ENCODE assay signal across 17 cellular contexts in genomic region chr1:227774721-227775665, GRCh38. TPM values are rescaled to one million over a fixed set of nuclear protein-coding genes. Genes with fewer than 3 reads are reported as not detected.
DNase-seq lines count a peak whose midpoint lies in the region; ATAC-seq, FAIRE-seq and TF ChIP-seq lines count a peak whose summit lies in the region.
"Had no signal": no experiment of that assay in that cellular context is flagged by ENCODE, and none has a peak within 500 bp of the region (broad histone marks: within the 10 kb centered on the region; RNA-seq: fewer than 3 reads in every experiment).

No MANE protein-coding gene starts in this region.

- no peak overlapping the region for H3K27ac Mint-ChIP-seq in activated naive CD8-positive, alpha-beta T cell
- no peak overlapping the region for H3K27ac Mint-ChIP-seq in activated naive CD8-positive, alpha-beta T cell treated with anti-CD3 and anti-CD28 coated beads, Interleukin-2, amount 50 U/mL, for 24 hours

- H3K4me2 ChIP-seq in K562 (ENCODE audit: insufficient read depth, low read length): no peak overlapping the region

- ATAC-seq in activated naive CD8-positive, alpha-beta T cell treated with anti-CD3 and anti-CD28 coated beads, Interleukin-2, amount 50 U/mL, for 24 hours: no peak
- no peak for ATAC-seq in K562
- ATAC-seq: left colon had no signal

- intact Hi-C loops in K562 (cut with micrococcal nuclease): no loop called here

- H3K27me3 ChIP-seq in K562 (ENCODE audit: control insufficient read depth in 2 of 2, insufficient read depth in 2 of 2, low read length in 2 of 2): no peaks in the 10 kb centered on the region
- no peaks in the 10 kb centered on the region for H3K27me3 ChIP-seq in muscle layer of colon (ENCODE audit: control insufficient read depth in 1 of 2, insufficient read depth in 2 of 2, low read length in 2 of 2)
- H3K27me3 ChIP-seq in effector memory CD4-positive, alpha-beta T cell (replicated peaks; ENCODE audit: control insufficient read depth, insufficient read depth, low read length, poor library complexity, severe bottlenecking): no peaks in the 10 kb centered on the region
- H3K27me3 ChIP-seq: heart left ventricle had no signal

- CTCF ChIA-PET in K562 (lab: Yijun Ruan, JAX; ENCODE audit: low intra/inter-chr PET ratio): no interaction called here

- TF ChIP-seq POLR2A in K562 (conservative IDR thresholded peaks at IDR 0.05): no peak

- H3K4me3 Mint-ChIP-seq in activated naive CD8-positive, alpha-beta T cell: peak overlapping the region; percentile 48
- no peak overlapping the region for H3K4me3 Mint-ChIP-seq in activated naive CD8-positive, alpha-beta T cell treated with anti-CD3 and anti-CD28 coated beads, Interleukin-2, amount 50 U/mL, for 24 hours
- H3K4me3 Mint-ChIP-seq: neural crest cell had no signal

- H3K9ac ChIP-seq in K562 (ENCODE audit: insufficient read depth in 1 of 2, low read depth in 2 of 2, low read length in 2 of 2) (peak overlapping the region in 1 of 2 experiments; percentile 33; a peak in 1 of 4 replicates), muscle layer of colon (ENCODE audit: low read length) (no peak overlapping the region)

- TF ChIP-seq EP300 in K562 (IDR thresholded peaks at IDR 0.05; ENCODE audit: low read length): no peak

- H3K4me1 ChIP-seq in K562 (replicated peaks in 1 of 2; ENCODE audit: control insufficient read depth in 2 of 2, insufficient read depth in 2 of 2, low read length in 2 of 2): peaks cover 0 to 13% of the 10 kb centered on the region in 2 experiments; a peak in 1 of 5 replicates
- peaks cover 10% of the 10 kb centered on the region for H3K4me1 ChIP-seq in muscle layer of colon (ENCODE audit: insufficient read depth, low read length)
- H3K4me1 ChIP-seq in effector memory CD4-positive, alpha-beta T cell (ENCODE audit: control insufficient read depth, insufficient read depth, low read length, poor library complexity, severe bottlenecking): no peaks in the 10 kb centered on the region

- H3K27ac ChIP-seq in K562 (ENCODE audit: extremely low read depth, low read depth, low read length) (no peak overlapping the region), muscle layer of colon (ENCODE audit: low read depth, low read length) (peak overlapping the region; percentile 71), temporal lobe (ENCODE audit: low read depth, low read length) (peak overlapping the region; percentile 6)
- no peak overlapping the region for H3K27ac ChIP-seq in effector memory CD4-positive, alpha-beta T cell (ENCODE audit: insufficient read depth, low read length, poor library complexity, severe bottlenecking)

- H3K4me1 Mint-ChIP-seq in activated naive CD8-positive, alpha-beta T cell (ENCODE audit: low read depth): peaks cover 34% of the 10 kb centered on the region
- peaks cover 23% of the 10 kb centered on the region for H3K4me1 Mint-ChIP-seq in activated naive CD8-positive, alpha-beta T cell treated with anti-CD3 and anti-CD28 coated beads, Interleukin-2, amount 50 U/mL, for 24 hours

- H3K4me3 ChIP-seq in K562 (no peak overlapping the region), muscle layer of colon (ENCODE audit: low read depth in 1 of 2, low read length in 2 of 2) (peak overlapping the region in 1 of 2 donors; percentile 36)
- H3K4me3 ChIP-seq in effector memory CD4-positive, alpha-beta T cell (ENCODE audit: insufficient read depth, low read depth, low read length, poor library complexity, severe bottlenecking): no peak overlapping the region
- H3K4me3 ChIP-seq: heart left ventricle had no signal

- peaks cover 5% of the 10 kb centered on the region for H3K36me3 Mint-ChIP-seq in activated naive CD8-positive, alpha-beta T cell
- peaks cover 7% of the 10 kb centered on the region for H3K36me3 Mint-ChIP-seq in activated naive CD8-positive, alpha-beta T cell treated with anti-CD3 and anti-CD28 coated beads, Interleukin-2, amount 50 U/mL, for 24 hours (ENCODE audit: low read depth)

- DNase-seq in activated naive CD8-positive, alpha-beta T cell treated with anti-CD3 and anti-CD28 coated beads, Interleukin-2, amount 50 U/mL, for 24 hours: no peak
- DNase-seq in K562 (ENCODE audit: extremely low read depth in 1 of 4, low spot score in 3 of 4) (no peak), EL (no peak), NAMALWA (ENCODE audit: low spot score) (no peak)
- no peak for DNase-seq in effector memory CD4-positive, alpha-beta T cell
- DNase-seq: activated CD4-positive, alpha-beta T cell treated with anti-CD3 and anti-CD28 coated beads, Interleukin-2, amount 50 U/mL, for 48 hours; activated effector memory CD4-positive, alpha-beta T cell treated with Interleukin-2 at 50 U/mL for 16 hours; left colon; MM.1S; T1000 had no signal

- H3K9me3 ChIP-seq in K562 (replicated peaks; ENCODE audit: control insufficient read depth, insufficient read depth, low read depth, low read length) (no peaks in the 10 kb centered on the region), muscle layer of colon (ENCODE audit: low read length) (no peaks in the 10 kb centered on the region)
- H3K9me3 ChIP-seq in effector memory CD4-positive, alpha-beta T cell (ENCODE audit: control insufficient read depth, low read length): no peaks in the 10 kb centered on the region
- H3K9me3 ChIP-seq: heart left ventricle had no signal

- no peaks in the 10 kb centered on the region for H3K79me2 ChIP-seq in K562 (ENCODE audit: control insufficient read depth, insufficient read depth, low read length)

- TF ChIP-seq CTCF in K562 (IDR thresholded peaks at IDR 0.05 in 2 of 3, conservative IDR thresholded peaks at IDR 0.05 in 1 of 3; ENCODE audit: insufficient read depth in 2 of 3, low read depth in 1 of 3, low read length in 3 of 3): no peak

- in situ Hi-C loops in K562 (cut with MboI): no loop called here

- POLR2A ChIA-PET in K562 (lab: Yijun Ruan, JAX): interaction anchor here (0.6 to 1.9 kb wide), 3 partner anchors 12 to 177 kb away, joined by 3 to 4 read pairs (median 3); no protein-coding TSS in a partner anchor

- no peaks in the 10 kb centered on the region for H3K9me3 Mint-ChIP-seq in activated naive CD8-positive, alpha-beta T cell (ENCODE audit: low read depth)
- H3K9me3 Mint-ChIP-seq in activated naive CD8-positive, alpha-beta T cell treated with anti-CD3 and anti-CD28 coated beads, Interleukin-2, amount 50 U/mL, for 24 hours: no peaks in the 10 kb centered on the region
- H3K9me3 Mint-ChIP-seq: neural crest cell had no signal

- H3K36me3 ChIP-seq in K562 (ENCODE audit: control insufficient read depth, insufficient read depth, low read length) (peaks cover 20% of the 10 kb centered on the region; the same call in 2 of the 3 replicates), muscle layer of colon (ENCODE audit: insufficient read depth, low read length) (peaks cover 12% of the 10 kb centered on the region)
- H3K36me3 ChIP-seq in effector memory CD4-positive, alpha-beta T cell (ENCODE audit: control insufficient read depth, insufficient read depth, low read length): no peaks in the 10 kb centered on the region

- peaks cover 9% of the 10 kb centered on the region; the same call in 1 of the 2 replicates for H4K20me1 ChIP-seq in K562 (replicated peaks; ENCODE audit: control insufficient read depth, insufficient read depth, low read length)

- H3K9me1 ChIP-seq in K562 (ENCODE audit: control insufficient read depth, insufficient read depth, low read length): peaks cover 3% of the 10 kb centered on the region

- 90% methylated on average over 41 of the region's 44 CpGs for WGBS in K562 (ENCODE audit: insufficient coverage, low coverage, missing lambda C conversion rate)

- no peaks in the 10 kb centered on the region for H3K27me3 Mint-ChIP-seq in activated naive CD8-positive, alpha-beta T cell
- no peaks in the 10 kb centered on the region for H3K27me3 Mint-ChIP-seq in activated naive CD8-positive, alpha-beta T cell treated with anti-CD3 and anti-CD28 coated beads, Interleukin-2, amount 50 U/mL, for 24 hours

- no peak overlapping the region for H2AFZ ChIP-seq in K562 (ENCODE audit: low read depth, low read length)

- no peak for TF ChIP-seq RAD21 in K562 (CRISPR knock-in tag; conservative IDR thresholded peaks at IDR 0.05 in 1 of 2, IDR thresholded peaks at IDR 0.05 in 1 of 2)

- FAIRE-seq in K562 (lab: Jason Lieb, UNC): no peak
- FAIRE-seq: D721Med had no signal

- BruUV-seq in K562 (replicated peaks; lab: Mats Ljungman, UMichigan): no TSS peak

RNA-seq across cellular contexts. Expression of gene SNAP47, which starts 39.8 kb away (rescaled TPM):
- total RNA-seq in K562 (2011; cell fraction: chromatin; rRNA removed; ENCODE audit: low replicate concordance): 76.1 and 128 TPM in 2 replicates
- total RNA-seq in K562 (2011; cell fraction: nucleolus; rRNA removed): 57.5 and 65.0 TPM in 2 replicates
- total RNA-seq in K562 (2011; cell fraction: nucleoplasm; rRNA removed): 47.6 and 53.5 TPM in 2 replicates
- total RNA-seq in K562 (2014; rRNA removed) (40.9 and 49.6 TPM in 2 replicates), K562 (2014; rRNA removed; fragmentation: Illumina TruSeq; extraction: Trizol) (30.7 and 32.7 TPM in 2 replicates), K562 (2015; rRNA removed; fragmentation: Illumina TruSeq; extraction: Trizol) (32.5 and 33.2 TPM in 2 replicates), K562 (2021) (37.3 and 41.3 TPM in 2 replicates), temporal lobe (68.6 TPM)
- polyA plus RNA-seq in K562 (2011; rRNA removed) (32.1 and 36.8 TPM in 2 replicates), K562 (2014; fragmentation: Illumina TruSeq; extraction: Trizol) (32.6 and 36.8 TPM in 2 replicates), K562 (2014; fragmentation: Nextera tagmentation; extraction: Ambion mirVana) (1 to 10 TPM; 2.5 to 4.4 TPM), K562 (2014; rRNA removed) (24.9 and 33.0 TPM in 2 replicates)
- 38.5 and 42.9 TPM in 2 replicates for polyA plus RNA-seq in K562 (2011; cell fraction: cytosol; rRNA removed)
- polyA plus RNA-seq in K562 (2011; cell fraction: nucleus; rRNA removed): 32.8 and 52.6 TPM in 2 replicates
- 28.7 and 32.4 TPM in 2 replicates for polyA plus RNA-seq in K562 (2012)
- 33.3 and 35.8 TPM in 2 replicates for polyA minus RNA-seq in K562 (2011; rRNA and poly(A)+ RNA removed)
- 21.2 TPM in 2 replicates for polyA minus RNA-seq in K562 (2011; cell fraction: cytosol; rRNA and poly(A)+ RNA removed)
- 38.6 and 53.3 TPM in 2 replicates for polyA minus RNA-seq in K562 (2011; cell fraction: nucleus; rRNA and poly(A)+ RNA removed)

RNA-seq across cellular contexts. Expression of gene JMJD4, which starts 39.9 kb away (rescaled TPM):
- 49.8 and 198 TPM in 2 replicates for total RNA-seq in K562 (2011; cell fraction: chromatin; rRNA removed; ENCODE audit: low replicate concordance)
- 191 and 200 TPM in 2 replicates for total RNA-seq in K562 (2011; cell fraction: nucleolus; rRNA removed)
- 67.6 and 91.5 TPM in 2 replicates for total RNA-seq in K562 (2011; cell fraction: nucleoplasm; rRNA removed)
- 39.6 and 52.8 TPM in 2 replicates for total RNA-seq in K562 (2014; rRNA removed)
- 19.5 and 20.3 TPM in 2 replicates for total RNA-seq in K562 (2014; rRNA removed; fragmentation: Illumina TruSeq; extraction: Trizol)
- total RNA-seq in K562 (2015; rRNA removed; fragmentation: Illumina TruSeq; extraction: Trizol): 30.3 and 33.9 TPM in 2 replicates
- 41.7 and 42.6 TPM in 2 replicates for total RNA-seq in K562 (2021)
- polyA plus RNA-seq in K562 (2011; rRNA removed): 23.4 and 29.2 TPM in 2 replicates
- polyA plus RNA-seq in K562 (2011; cell fraction: cytosol; rRNA removed): 30.5 and 75.3 TPM in 2 replicates
- 80.7 and 138 TPM in 2 replicates for polyA plus RNA-seq in K562 (2011; cell fraction: nucleus; rRNA removed)
- 22.6 and 23.5 TPM in 2 replicates for polyA plus RNA-seq in K562 (2012)
- polyA plus RNA-seq in K562 (2014; fragmentation: Illumina TruSeq; extraction: Trizol): 22.0 and 26.6 TPM in 2 replicates
- polyA plus RNA-seq in K562 (2014; fragmentation: Nextera tagmentation; extraction: Ambion mirVana): 1 to 10 TPM; 1.4 to 3.0 TPM
- polyA plus RNA-seq in K562 (2014; rRNA removed): 31.7 and 34.7 TPM in 2 replicates
- 26.8 and 39.5 TPM in 2 replicates for polyA minus RNA-seq in K562 (2011; rRNA and poly(A)+ RNA removed)
- 16.2 and 28.8 TPM in 2 replicates for polyA minus RNA-seq in K562 (2011; cell fraction: cytosol; rRNA and poly(A)+ RNA removed)
- 148 and 159 TPM in 2 replicates for polyA minus RNA-seq in K562 (2011; cell fraction: nucleus; rRNA and poly(A)+ RNA removed)
- 10.3 TPM for total RNA-seq in temporal lobe

RNA-seq across cellular contexts. Expression of gene PRSS38, which starts 40.5 kb away (rescaled TPM):
- total RNA-seq in K562 (2011; cell fraction: chromatin; rRNA removed; ENCODE audit: low replicate concordance): 0.23 TPM in 1 of 2 replicates, not detected in the other
- total RNA-seq in K562 (2011; cell fraction: nucleolus; rRNA removed): 0.33 TPM in 1 of 2 replicates, not detected in the other
- 0.44 TPM in 1 of 2 replicates, not detected in the other for total RNA-seq in K562 (2011; cell fraction: nucleoplasm; rRNA removed)
- total RNA-seq in K562 (2014; rRNA removed) (not detected in 2 replicates), K562 (2014; rRNA removed; fragmentation: Illumina TruSeq; extraction: Trizol) (not detected in 2 replicates), K562 (2015; rRNA removed; fragmentation: Illumina TruSeq; extraction: Trizol) (0.14 TPM in 1 of 2 replicates, not detected in the other), K562 (2021) (not detected in 2 replicates), temporal lobe (not detected)
- polyA plus RNA-seq in K562 (2011; rRNA removed) (0.15 TPM in 1 of 2 replicates, not detected in the other), K562 (2014; fragmentation: Illumina TruSeq; extraction: Trizol) (0.09 TPM in 1 of 2 replicates, not detected in the other), K562 (2014; fragmentation: Nextera tagmentation; extraction: Ambion mirVana) (not detected), K562 (2014; rRNA removed) (not detected in 2 replicates)
- 0.10 and 0.25 TPM in 2 replicates for polyA plus RNA-seq in K562 (2011; cell fraction: cytosol; rRNA removed)
- 0.13 and 0.17 TPM in 2 replicates for polyA plus RNA-seq in K562 (2011; cell fraction: nucleus; rRNA removed)
- 0.05 and 0.72 TPM in 2 replicates for polyA plus RNA-seq in K562 (2012)
- polyA minus RNA-seq in K562 (2011; rRNA and poly(A)+ RNA removed): 0.21 TPM in 1 of 2 replicates, not detected in the other
- polyA minus RNA-seq in K562 (2011; cell fraction: cytosol; rRNA and poly(A)+ RNA removed): not detected in 2 replicates
- not detected in 2 replicates for polyA minus RNA-seq in K562 (2011; cell fraction: nucleus; rRNA and poly(A)+ RNA removed)
- total RNA-seq: heart left ventricle, HT-29, left colon, neural crest cell had no signal
- polyA plus RNA-seq: heart left ventricle had no signal

Comparison
In these comparisons a context has a peak if more than half of its experiments do, and no peak if none do; other contexts are left out.
1. H3K27ac ChIP-seq: peak in muscle layer of colon (single experiment) and temporal lobe (single experiment); none in K562 (single experiment) and effector memory CD4-positive, alpha-beta T cell (single experiment).